ENCODE assay signal across 8 cellular contexts in the genomic region with DNA sequence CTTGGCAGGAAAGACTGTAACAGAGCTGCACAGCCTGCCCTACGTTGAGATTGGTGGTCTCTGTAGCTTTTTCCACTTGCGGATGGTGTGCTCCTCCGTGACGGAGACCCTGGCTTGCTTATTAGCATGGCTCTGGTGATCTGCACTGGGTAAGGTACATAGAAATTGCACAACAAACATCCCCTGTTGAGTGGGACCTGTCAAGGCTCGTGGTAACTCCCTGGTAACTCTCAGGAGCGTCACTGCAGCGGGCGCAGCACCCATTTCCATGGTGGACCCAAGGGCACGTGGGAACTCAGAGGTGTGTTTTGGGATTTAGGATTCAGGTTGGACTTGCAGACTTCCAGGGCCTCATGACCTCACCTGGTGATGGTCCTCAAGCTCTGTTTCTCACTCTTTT. TPM values are rescaled to one million over a fixed set of nuclear protein-coding genes. Genes with fewer than 3 reads are reported as not detected.
A peak's percentile ranks its signal among the peaks of the same experiment; 100 is the strongest.
DNase-seq lines count a peak whose midpoint lies in the region; ATAC-seq and TF ChIP-seq lines count a peak whose summit lies in the region.

No MANE protein-coding gene starts in this region.

- no peak for DNase-seq in GM06990 (ENCODE audit: extremely low read depth, insufficient read length)
- DNase-seq in Panc1 (ENCODE audit: low read depth, low spot score) = no peak
- no peak for DNase-seq in esophagus squamous epithelium (lab: John Stamatoyannopoulos, UW)
- no peak for DNase-seq in psoas muscle
- no peak for DNase-seq in activated CD4-positive, CD25-positive, alpha-beta regulatory T cell (lab: John Stamatoyannopoulos, UW)
- no peak for DNase-seq in ACHN
- DNase-seq in SK-N-DZ (ENCODE audit: low spot score) = no peak

- H3K27me3 ChIP-seq in GM06990 (replicated peaks; ENCODE audit: control insufficient read depth, insufficient read depth, low read length) (no peaks in the 10 kb centered on the region), Panc1 (ENCODE audit: control insufficient read depth, insufficient read depth, low read length) (no peaks in the 10 kb centered on the region), esophagus squamous epithelium (no peaks in the 10 kb centered on the region), psoas muscle (ENCODE audit: insufficient read depth in 3 of 3, low read length in 2 of 3) (no peaks in the 10 kb centered on the region)

- H3K4me3 ChIP-seq in GM06990 (replicated peaks; ENCODE audit: low read depth, low read length) (peak overlapping the region; percentile 69), Panc1 (ENCODE audit: low read depth in 2 of 2, low read length in 2 of 2) (peak overlapping the region; percentile 60 to 62), esophagus squamous epithelium (peak overlapping the region in 3 of 4 donors; percentile 68 to 95 (median 77)), psoas muscle (peak overlapping the region; percentile 82)

- ATAC-seq in Panc1 (no peak), psoas muscle (no peak), GM21515 (IDR thresholded peaks at IDR 0.05; ENCODE audit: unreplicated experiment) (no peak)

- in situ Hi-C loops in Panc1 (cut with HindIII; ENCODE audit: low pct_unique_long_range_greater_than_20kb, low sequenced_read_pairs) = no loop called here
- in situ Hi-C loops in ACHN (cut with HindIII; ENCODE audit: low pct_ligation_motif_present, low pct_unique_long_range_greater_than_20kb, low sequenced_read_pairs) = no loop called here

- H3K27ac ChIP-seq in Panc1 (ENCODE audit: low read length) (peak overlapping the region; percentile 46; the same call in 1 of the 2 replicates), esophagus squamous epithelium (peak overlapping the region in 2 of 4 donors; percentile 74 to 86), psoas muscle (peak overlapping the region; percentile 86)

- 42 to 52% methylated on average over 6 to 8 of the region's 9 CpGs for WGBS in esophagus squamous epithelium, 2 donors
- 61 to 67% (median 62%) methylated on average over 9 of the region's 9 CpGs for WGBS in psoas muscle, 3 donors

- POLR2A ChIA-PET in Panc1 (lab: Charles Lee) = interaction anchor here (0.9 kb wide), 1 partner anchor 30 kb away, joined by 4 read pairs; no protein-coding TSS in a partner anchor

- H3K36me3 ChIP-seq in GM06990 (ENCODE audit: control insufficient read depth, insufficient read depth, low read length) = no peaks in the 10 kb centered on the region
- H3K36me3 ChIP-seq in Panc1 (ENCODE audit: control insufficient read depth, insufficient read depth, low read length) = no peaks in the 10 kb centered on the region
- peaks cover 0 to 18% (median 0%) of the 10 kb centered on the region in 3 donors for H3K36me3 ChIP-seq in esophagus squamous epithelium
- peaks cover 0 to 8% of the 10 kb centered on the region in 2 donors for H3K36me3 ChIP-seq in psoas muscle (ENCODE audit: insufficient read depth in 1 of 2, low read depth in 1 of 2)

- H3K9me3 ChIP-seq in Panc1 (ENCODE audit: control insufficient read depth, insufficient read depth, low read depth, low read length) (no peaks in the 10 kb centered on the region), esophagus squamous epithelium (no peaks in the 10 kb centered on the region), psoas muscle (no peaks in the 10 kb centered on the region)

- peaks cover 9% of the 10 kb centered on the region; the same call in 1 of the 2 replicates for H3K4me1 ChIP-seq in Panc1 (ENCODE audit: control insufficient read depth, insufficient read depth, low read length)
- H3K4me1 ChIP-seq in esophagus squamous epithelium = peaks cover 4 to 24% (median 13%) of the 10 kb centered on the region in 3 donors
- peaks cover 33% of the 10 kb centered on the region for H3K4me1 ChIP-seq in psoas muscle

- no peak for TF ChIP-seq POLR2A in esophagus squamous epithelium (IDR thresholded peaks at IDR 0.05)

- BruUV-seq in Panc1 (replicated peaks; lab: Mats Ljungman, UMichigan) = no TSS peak

- intact Hi-C loops in Panc1 (cut with micrococcal nuclease; ENCODE audit: unreplicated experiment) (no loop called here), esophagus squamous epithelium (cut with DNase I) (no loop called here), psoas muscle (cut with DNase I) (no loop called here)

- TF ChIP-seq CTCF in GM06990 (IDR thresholded peaks at IDR 0.05; ENCODE audit: insufficient read depth, low read length, poor library complexity, severe bottlenecking) (no peak), Panc1 (IDR thresholded peaks at IDR 0.05) (no peak), esophagus squamous epithelium (IDR thresholded peaks at IDR 0.05) (no peak), psoas muscle (IDR thresholded peaks at IDR 0.05) (no peak)

- CTCF ChIA-PET in Panc1 (lab: Charles Lee) = interaction anchor here (0.5 kb wide), 1 partner anchor 22 kb away, joined by 4 read pairs; no protein-coding TSS in a partner anchor

RNA-seq across cellular contexts. Expression of a gene that starts 1.1 kb away (rescaled TPM):
- total RNA-seq in Panc1 (2021; ENCODE audit: unreplicated experiment) (23.4 TPM), esophagus squamous epithelium (10 to 100 TPM in 1 of 4 donors, 1 to 10 TPM in 3; 5.4 to 13.5 (median 9.8) TPM), psoas muscle (10 to 100 TPM; 14.9 to 24.7 (median 18.4) TPM)
- 27.9 TPM for polyA plus RNA-seq in Panc1 (2012; ENCODE audit: insufficient read length)
- polyA plus RNA-seq in psoas muscle = 10 to 100 TPM in 1 of 3 donors, 1 to 10 TPM in 2; 2.9 to 30.9 (median 6.9) TPM
- polyA plus RNA-seq in SK-N-DZ (2014; cell fraction: cytosol; rRNA removed) = 5.2 and 6.8 TPM in 2 replicates
- 1.8 and 2.7 TPM in 2 replicates for polyA plus RNA-seq in SK-N-DZ (2014; cell fraction: nucleus; rRNA removed)

RNA-seq across cellular contexts. Expression of a gene that starts 33.1 kb away (rescaled TPM):
- 9.9 TPM for total RNA-seq in Panc1 (2021; ENCODE audit: unreplicated experiment)
- polyA plus RNA-seq in Panc1 (2012; ENCODE audit: insufficient read length) = 3.4 TPM
- 10 to 100 TPM in 2 of 4 donors, 1 to 10 TPM in 2; 6.2 to 28.0 (median 12.0) TPM for total RNA-seq in esophagus squamous epithelium
- total RNA-seq in psoas muscle = 10 to 100 TPM in 3 of 4 donors, 1 to 10 TPM in 1; 7.8 to 20.7 (median 13.1) TPM
- polyA plus RNA-seq in psoas muscle = 1 to 10 TPM; 1.9 to 2.5 (median 2.4) TPM
- polyA plus RNA-seq in SK-N-DZ (2014; cell fraction: cytosol; rRNA removed) = 0.90 and 1.0 TPM in 2 replicates
- 0.71 and 3.6 TPM in 2 replicates for polyA plus RNA-seq in SK-N-DZ (2014; cell fraction: nucleus; rRNA removed)
